1 cellular context compared by ENCODE assay signal in the genomic region with DNA sequence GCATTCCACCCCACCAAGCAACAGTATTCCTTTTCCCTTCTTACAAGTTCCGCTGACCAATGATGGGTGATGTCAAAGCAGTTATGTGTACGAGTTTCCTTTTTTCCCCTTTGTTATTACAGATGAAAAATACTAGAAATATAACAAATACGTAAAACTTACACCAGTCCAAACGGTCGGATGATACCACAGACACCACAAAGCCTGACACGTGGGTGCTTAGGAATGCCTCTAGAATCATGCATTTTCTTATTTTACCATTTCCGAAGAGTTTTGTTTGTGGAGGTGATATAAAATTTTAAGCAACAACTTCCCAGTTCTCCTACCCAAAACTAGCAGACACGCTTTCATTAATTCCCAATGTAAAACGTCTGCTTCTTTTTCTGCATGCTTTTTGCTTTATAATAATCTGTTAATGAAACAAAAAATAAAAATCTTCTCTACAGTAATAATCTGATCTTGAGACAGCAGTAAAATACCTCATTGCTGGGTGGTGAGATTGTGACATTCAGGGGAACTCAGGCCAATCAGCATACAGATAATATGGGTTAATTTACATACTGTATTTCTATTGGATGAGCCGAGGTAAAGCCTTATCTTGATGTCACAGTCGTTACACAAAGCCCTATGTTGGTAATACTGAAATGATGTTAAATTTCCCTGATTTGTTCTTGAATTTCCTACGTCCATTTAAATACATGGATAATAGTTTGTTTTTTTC.
TF ChIP-seq lines count a peak whose summit lies in the region.

No MANE protein-coding gene starts in this region.

TF ChIP-seq in K562, 482 proteins besides CTCF, POLR2A, EP300 and RAD21 (continued from another document and continues in another):
- TF ChIP-seq, protein P1, sequence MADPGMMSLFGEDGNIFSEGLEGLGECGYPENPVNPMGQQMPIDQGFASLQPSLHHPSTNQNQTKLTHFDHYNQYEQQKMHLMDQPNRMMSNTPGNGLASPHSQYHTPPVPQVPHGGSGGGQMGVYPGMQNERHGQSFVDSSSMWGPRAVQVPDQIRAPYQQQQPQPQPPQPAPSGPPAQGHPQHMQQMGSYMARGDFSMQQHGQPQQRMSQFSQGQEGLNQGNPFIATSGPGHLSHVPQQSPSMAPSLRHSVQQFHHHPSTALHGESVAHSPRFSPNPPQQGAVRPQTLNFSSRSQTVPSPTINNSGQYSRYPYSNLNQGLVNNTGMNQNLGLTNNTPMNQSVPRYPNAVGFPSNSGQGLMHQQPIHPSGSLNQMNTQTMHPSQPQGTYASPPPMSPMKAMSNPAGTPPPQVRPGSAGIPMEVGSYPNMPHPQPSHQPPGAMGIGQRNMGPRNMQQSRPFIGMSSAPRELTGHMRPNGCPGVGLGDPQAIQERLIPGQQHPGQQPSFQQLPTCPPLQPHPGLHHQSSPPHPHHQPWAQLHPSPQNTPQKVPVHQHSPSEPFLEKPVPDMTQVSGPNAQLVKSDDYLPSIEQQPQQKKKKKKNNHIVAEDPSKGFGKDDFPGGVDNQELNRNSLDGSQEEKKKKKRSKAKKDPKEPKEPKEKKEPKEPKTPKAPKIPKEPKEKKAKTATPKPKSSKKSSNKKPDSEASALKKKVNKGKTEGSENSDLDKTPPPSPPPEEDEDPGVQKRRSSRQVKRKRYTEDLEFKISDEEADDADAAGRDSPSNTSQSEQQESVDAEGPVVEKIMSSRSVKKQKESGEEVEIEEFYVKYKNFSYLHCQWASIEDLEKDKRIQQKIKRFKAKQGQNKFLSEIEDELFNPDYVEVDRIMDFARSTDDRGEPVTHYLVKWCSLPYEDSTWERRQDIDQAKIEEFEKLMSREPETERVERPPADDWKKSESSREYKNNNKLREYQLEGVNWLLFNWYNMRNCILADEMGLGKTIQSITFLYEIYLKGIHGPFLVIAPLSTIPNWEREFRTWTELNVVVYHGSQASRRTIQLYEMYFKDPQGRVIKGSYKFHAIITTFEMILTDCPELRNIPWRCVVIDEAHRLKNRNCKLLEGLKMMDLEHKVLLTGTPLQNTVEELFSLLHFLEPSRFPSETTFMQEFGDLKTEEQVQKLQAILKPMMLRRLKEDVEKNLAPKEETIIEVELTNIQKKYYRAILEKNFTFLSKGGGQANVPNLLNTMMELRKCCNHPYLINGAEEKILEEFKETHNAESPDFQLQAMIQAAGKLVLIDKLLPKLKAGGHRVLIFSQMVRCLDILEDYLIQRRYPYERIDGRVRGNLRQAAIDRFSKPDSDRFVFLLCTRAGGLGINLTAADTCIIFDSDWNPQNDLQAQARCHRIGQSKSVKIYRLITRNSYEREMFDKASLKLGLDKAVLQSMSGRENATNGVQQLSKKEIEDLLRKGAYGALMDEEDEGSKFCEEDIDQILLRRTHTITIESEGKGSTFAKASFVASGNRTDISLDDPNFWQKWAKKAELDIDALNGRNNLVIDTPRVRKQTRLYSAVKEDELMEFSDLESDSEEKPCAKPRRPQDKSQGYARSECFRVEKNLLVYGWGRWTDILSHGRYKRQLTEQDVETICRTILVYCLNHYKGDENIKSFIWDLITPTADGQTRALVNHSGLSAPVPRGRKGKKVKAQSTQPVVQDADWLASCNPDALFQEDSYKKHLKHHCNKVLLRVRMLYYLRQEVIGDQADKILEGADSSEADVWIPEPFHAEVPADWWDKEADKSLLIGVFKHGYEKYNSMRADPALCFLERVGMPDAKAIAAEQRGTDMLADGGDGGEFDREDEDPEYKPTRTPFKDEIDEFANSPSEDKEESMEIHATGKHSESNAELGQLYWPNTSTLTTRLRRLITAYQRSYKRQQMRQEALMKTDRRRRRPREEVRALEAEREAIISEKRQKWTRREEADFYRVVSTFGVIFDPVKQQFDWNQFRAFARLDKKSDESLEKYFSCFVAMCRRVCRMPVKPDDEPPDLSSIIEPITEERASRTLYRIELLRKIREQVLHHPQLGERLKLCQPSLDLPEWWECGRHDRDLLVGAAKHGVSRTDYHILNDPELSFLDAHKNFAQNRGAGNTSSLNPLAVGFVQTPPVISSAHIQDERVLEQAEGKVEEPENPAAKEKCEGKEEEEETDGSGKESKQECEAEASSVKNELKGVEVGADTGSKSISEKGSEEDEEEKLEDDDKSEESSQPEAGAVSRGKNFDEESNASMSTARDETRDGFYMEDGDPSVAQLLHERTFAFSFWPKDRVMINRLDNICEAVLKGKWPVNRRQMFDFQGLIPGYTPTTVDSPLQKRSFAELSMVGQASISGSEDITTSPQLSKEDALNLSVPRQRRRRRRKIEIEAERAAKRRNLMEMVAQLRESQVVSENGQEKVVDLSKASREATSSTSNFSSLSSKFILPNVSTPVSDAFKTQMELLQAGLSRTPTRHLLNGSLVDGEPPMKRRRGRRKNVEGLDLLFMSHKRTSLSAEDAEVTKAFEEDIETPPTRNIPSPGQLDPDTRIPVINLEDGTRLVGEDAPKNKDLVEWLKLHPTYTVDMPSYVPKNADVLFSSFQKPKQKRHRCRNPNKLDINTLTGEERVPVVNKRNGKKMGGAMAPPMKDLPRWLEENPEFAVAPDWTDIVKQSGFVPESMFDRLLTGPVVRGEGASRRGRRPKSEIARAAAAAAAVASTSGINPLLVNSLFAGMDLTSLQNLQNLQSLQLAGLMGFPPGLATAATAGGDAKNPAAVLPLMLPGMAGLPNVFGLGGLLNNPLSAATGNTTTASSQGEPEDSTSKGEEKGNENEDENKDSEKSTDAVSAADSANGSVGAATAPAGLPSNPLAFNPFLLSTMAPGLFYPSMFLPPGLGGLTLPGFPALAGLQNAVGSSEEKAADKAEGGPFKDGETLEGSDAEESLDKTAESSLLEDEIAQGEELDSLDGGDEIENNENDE (IDR thresholded peaks at IDR 0.05; ENCODE audit: low read depth, low read length) = no peak
- peak; percentile 31; the same call in 1 of the 2 replicates for TF ChIP-seq ZNF354B (CRISPR knock-in tag; IDR thresholded peaks at IDR 0.05)
- TF ChIP-seq DEAF1 (CRISPR knock-in tag; IDR thresholded peaks at IDR 0.05) = 0 out of 2 replicates have a peak, but pooled peaks have one; percentile 26
- peak; percentile 58 for TF ChIP-seq FOS (IDR thresholded peaks at IDR 0.05; ENCODE audit: extremely low read depth, insufficient read length)
- TF ChIP-seq, protein P2, sequence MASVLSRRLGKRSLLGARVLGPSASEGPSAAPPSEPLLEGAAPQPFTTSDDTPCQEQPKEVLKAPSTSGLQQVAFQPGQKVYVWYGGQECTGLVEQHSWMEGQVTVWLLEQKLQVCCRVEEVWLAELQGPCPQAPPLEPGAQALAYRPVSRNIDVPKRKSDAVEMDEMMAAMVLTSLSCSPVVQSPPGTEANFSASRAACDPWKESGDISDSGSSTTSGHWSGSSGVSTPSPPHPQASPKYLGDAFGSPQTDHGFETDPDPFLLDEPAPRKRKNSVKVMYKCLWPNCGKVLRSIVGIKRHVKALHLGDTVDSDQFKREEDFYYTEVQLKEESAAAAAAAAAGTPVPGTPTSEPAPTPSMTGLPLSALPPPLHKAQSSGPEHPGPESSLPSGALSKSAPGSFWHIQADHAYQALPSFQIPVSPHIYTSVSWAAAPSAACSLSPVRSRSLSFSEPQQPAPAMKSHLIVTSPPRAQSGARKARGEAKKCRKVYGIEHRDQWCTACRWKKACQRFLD (CRISPR knock-in tag; IDR thresholded peaks at IDR 0.05) = no peak
- peak; percentile 37; the same call in 1 of the 2 replicates for TF ChIP-seq MBD2 (IDR thresholded peaks at IDR 0.05; ENCODE audit: borderline replicate concordance, low read depth)
- TF ChIP-seq BCOR (IDR thresholded peaks at IDR 0.05) = no peak
- TF ChIP-seq ATF7 (IDR thresholded peaks at IDR 0.05) = peak; percentile 56
- no peak for TF ChIP-seq POLR2AphosphoS5 (IDR thresholded peaks at IDR 0.05; ENCODE audit: control insufficient read depth, insufficient read depth, low read depth, low read length)
- no peak for TF ChIP-seq ATF1 (CRISPR knock-in tag; IDR thresholded peaks at IDR 0.05)
- TF ChIP-seq ATF1 (tag; IDR thresholded peaks at IDR 0.05) = peak; percentile 78
- TF ChIP-seq CREB1 (IDR thresholded peaks at IDR 0.05) = peak; percentile 16; the same call in 1 of the 2 replicates
- TF ChIP-seq CREB1 (CRISPR knock-in tag; IDR thresholded peaks at IDR 0.05) = no peak
- TF ChIP-seq POLR2B (IDR thresholded peaks at IDR 0.05; ENCODE audit: low read depth, partially characterized antibody) = no peak
- no peak for TF ChIP-seq CBX2 (IDR thresholded peaks at IDR 0.05; ENCODE audit: insufficient read depth, low read length, poor library complexity, severe bottlenecking)
- TF ChIP-seq ZFP36 (IDR thresholded peaks at IDR 0.05; ENCODE audit: low read depth, low read length, partially characterized antibody) = no peak
- TF ChIP-seq ZNF696 (CRISPR knock-in tag; conservative IDR thresholded peaks at IDR 0.05) = no peak
- TF ChIP-seq CEBPG (CRISPR knock-in tag; IDR thresholded peaks at IDR 0.05) = no peak
- TF ChIP-seq CEBPG (tag; conservative IDR thresholded peaks at IDR 0.05 in 1 of 2, IDR thresholded peaks at IDR 0.05 in 1 of 2) = peak; percentile 51 to 67; a peak in 3 of 4 replicates
- TF ChIP-seq DPF2 (IDR thresholded peaks at IDR 0.05) = peak; percentile 63; the same call in 1 of the 2 replicates
- TF ChIP-seq ZNF232 (CRISPR knock-in tag; IDR thresholded peaks at IDR 0.05) = no peak
- TF ChIP-seq HMGN3 (IDR thresholded peaks at IDR 0.05; ENCODE audit: borderline replicate concordance, extremely low read depth, insufficient read length, low read depth, low read length) = no peak
- TF ChIP-seq SOX6 (IDR thresholded peaks at IDR 0.05) = peak; percentile 35; the same call in 1 of the 2 replicates
- TF ChIP-seq, protein P3, sequence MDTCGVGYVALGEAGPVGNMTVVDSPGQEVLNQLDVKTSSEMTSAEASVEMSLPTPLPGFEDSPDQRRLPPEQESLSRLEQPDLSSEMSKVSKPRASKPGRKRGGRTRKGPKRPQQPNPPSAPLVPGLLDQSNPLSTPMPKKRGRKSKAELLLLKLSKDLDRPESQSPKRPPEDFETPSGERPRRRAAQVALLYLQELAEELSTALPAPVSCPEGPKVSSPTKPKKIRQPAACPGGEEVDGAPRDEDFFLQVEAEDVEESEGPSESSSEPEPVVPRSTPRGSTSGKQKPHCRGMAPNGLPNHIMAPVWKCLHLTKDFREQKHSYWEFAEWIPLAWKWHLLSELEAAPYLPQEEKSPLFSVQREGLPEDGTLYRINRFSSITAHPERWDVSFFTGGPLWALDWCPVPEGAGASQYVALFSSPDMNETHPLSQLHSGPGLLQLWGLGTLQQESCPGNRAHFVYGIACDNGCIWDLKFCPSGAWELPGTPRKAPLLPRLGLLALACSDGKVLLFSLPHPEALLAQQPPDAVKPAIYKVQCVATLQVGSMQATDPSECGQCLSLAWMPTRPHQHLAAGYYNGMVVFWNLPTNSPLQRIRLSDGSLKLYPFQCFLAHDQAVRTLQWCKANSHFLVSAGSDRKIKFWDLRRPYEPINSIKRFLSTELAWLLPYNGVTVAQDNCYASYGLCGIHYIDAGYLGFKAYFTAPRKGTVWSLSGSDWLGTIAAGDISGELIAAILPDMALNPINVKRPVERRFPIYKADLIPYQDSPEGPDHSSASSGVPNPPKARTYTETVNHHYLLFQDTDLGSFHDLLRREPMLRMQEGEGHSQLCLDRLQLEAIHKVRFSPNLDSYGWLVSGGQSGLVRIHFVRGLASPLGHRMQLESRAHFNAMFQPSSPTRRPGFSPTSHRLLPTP (IDR thresholded peaks at IDR 0.05; ENCODE audit: borderline replicate concordance, extremely low read depth, insufficient read length) = no peak
- TF ChIP-seq LEF1 (IDR thresholded peaks at IDR 0.05) = no peak
- no peak for TF ChIP-seq HES1 (IDR thresholded peaks at IDR 0.05; ENCODE audit: low read depth)
- no peak for TF ChIP-seq NFE2 (IDR thresholded peaks at IDR 0.05; ENCODE audit: low read depth)
- TF ChIP-seq KLF6 (CRISPR knock-in tag; IDR thresholded peaks at IDR 0.05; ENCODE audit: borderline replicate concordance) = 0 out of 2 replicates have a peak, but pooled peaks have one; percentile 25
- no peak for TF ChIP-seq C11orf30 (IDR thresholded peaks at IDR 0.05; ENCODE audit: low read depth)
- TF ChIP-seq, protein P4, sequence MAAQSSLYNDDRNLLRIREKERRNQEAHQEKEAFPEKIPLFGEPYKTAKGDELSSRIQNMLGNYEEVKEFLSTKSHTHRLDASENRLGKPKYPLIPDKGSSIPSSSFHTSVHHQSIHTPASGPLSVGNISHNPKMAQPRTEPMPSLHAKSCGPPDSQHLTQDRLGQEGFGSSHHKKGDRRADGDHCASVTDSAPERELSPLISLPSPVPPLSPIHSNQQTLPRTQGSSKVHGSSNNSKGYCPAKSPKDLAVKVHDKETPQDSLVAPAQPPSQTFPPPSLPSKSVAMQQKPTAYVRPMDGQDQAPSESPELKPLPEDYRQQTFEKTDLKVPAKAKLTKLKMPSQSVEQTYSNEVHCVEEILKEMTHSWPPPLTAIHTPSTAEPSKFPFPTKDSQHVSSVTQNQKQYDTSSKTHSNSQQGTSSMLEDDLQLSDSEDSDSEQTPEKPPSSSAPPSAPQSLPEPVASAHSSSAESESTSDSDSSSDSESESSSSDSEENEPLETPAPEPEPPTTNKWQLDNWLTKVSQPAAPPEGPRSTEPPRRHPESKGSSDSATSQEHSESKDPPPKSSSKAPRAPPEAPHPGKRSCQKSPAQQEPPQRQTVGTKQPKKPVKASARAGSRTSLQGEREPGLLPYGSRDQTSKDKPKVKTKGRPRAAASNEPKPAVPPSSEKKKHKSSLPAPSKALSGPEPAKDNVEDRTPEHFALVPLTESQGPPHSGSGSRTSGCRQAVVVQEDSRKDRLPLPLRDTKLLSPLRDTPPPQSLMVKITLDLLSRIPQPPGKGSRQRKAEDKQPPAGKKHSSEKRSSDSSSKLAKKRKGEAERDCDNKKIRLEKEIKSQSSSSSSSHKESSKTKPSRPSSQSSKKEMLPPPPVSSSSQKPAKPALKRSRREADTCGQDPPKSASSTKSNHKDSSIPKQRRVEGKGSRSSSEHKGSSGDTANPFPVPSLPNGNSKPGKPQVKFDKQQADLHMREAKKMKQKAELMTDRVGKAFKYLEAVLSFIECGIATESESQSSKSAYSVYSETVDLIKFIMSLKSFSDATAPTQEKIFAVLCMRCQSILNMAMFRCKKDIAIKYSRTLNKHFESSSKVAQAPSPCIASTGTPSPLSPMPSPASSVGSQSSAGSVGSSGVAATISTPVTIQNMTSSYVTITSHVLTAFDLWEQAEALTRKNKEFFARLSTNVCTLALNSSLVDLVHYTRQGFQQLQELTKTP (IDR thresholded peaks at IDR 0.05; ENCODE audit: low read depth in 1 of 2, partially characterized antibody in 2 of 2) = no peak
- TF ChIP-seq ZNF583 (CRISPR knock-in tag; IDR thresholded peaks at IDR 0.05) = no peak
- TF ChIP-seq PYGO2 (tag; IDR thresholded peaks at IDR 0.05) = no peak
- no peak for TF ChIP-seq BRD9 (IDR thresholded peaks at IDR 0.05; ENCODE audit: low read depth, partially characterized antibody)
